Comparison of ENCODE assay signal across 8 cellular contexts in genomic region chr10:70052462-70053211, GRCh38. TPM values are rescaled to one million over a fixed set of nuclear protein-coding genes. Genes with fewer than 3 reads are reported as not detected.
A peak's percentile ranks its signal among the peaks of the same experiment; 100 is the strongest.
DNase-seq lines count a peak whose midpoint lies in the region; ATAC-seq and TF ChIP-seq lines count a peak whose summit lies in the region.

MACROH2A2 (plus strand) TSS chr10:70052846; CDS start chr10:70075659, 22,813 bp downstream.

- no peaks in the 10 kb centered on the region for H3K36me3 ChIP-seq in SJSA1

- ATAC-seq in HG02852 (IDR thresholded peaks at IDR 0.05; ENCODE audit: unreplicated experiment): no peak
- ATAC-seq in HG03378 (IDR thresholded peaks at IDR 0.05; ENCODE audit: unreplicated experiment): no peak

- H3K4me1 ChIP-seq in SJSA1 (replicated peaks): peaks cover 18% of the 10 kb centered on the region

- no peaks in the 10 kb centered on the region for H3K9me3 ChIP-seq in SJSA1 (replicated peaks)

- peak within 1 kb of the TSS; percentile 52 for H3K4me3 ChIP-seq in AG09309 (ENCODE audit: control insufficient read depth, low read depth, low read length)
- H3K4me3 ChIP-seq in SJSA1: peak within 1 kb of the TSS; percentile 63
- peak within 1 kb of the TSS; percentile 94 for H3K4me3 ChIP-seq in coronary artery

- TF ChIP-seq CTCF in AG09309 (IDR thresholded peaks at IDR 0.05; ENCODE audit: control insufficient read depth, insufficient read depth, low read depth, low read length, missing control alignments) (peak; percentile 51), coronary artery (IDR thresholded peaks at IDR 0.05) (no peak)

- DNase-seq in AG09309 (ENCODE audit: low read depth) (peak; percentile 5), HCEC 1CT (peak; percentile 5), SJSA1 (ENCODE audit: low read depth in 1 of 2, low spot score in 2 of 2) (peak; percentile 77 to 82), coronary artery (ENCODE audit: low spot score) (no peak), kidney tubule cell (ENCODE audit: low spot score) (peak; percentile 82), smooth muscle cell of the brain vasculature (ENCODE audit: low read depth, low spot score) (peak; percentile 17)

- H3K27me3 ChIP-seq in SJSA1 (replicated peaks): peaks cover 12% of the 10 kb centered on the region

- H3K27ac ChIP-seq in SJSA1 (peak within 1 kb of the TSS; percentile 27; the same call in 1 of the 2 replicates), coronary artery (peak within 1 kb of the TSS in 1 of 2 donors; percentile 63)

RNA-seq across cellular contexts. Expression of gene MACROH2A2, which starts in this region (rescaled TPM):
- 42.5 and 45.5 TPM in 2 replicates for total RNA-seq in SJSA1 (2014; rRNA removed; shearing (Covaris generic))
